In genomic region chr7:55952352-55952671, GRCh38 we compare ENCODE assay signal across 8 cellular contexts. TPM values are rescaled to one million over a fixed set of nuclear protein-coding genes. Genes with fewer than 3 reads are reported as not detected.
A peak's percentile ranks its signal among the peaks of the same experiment; 100 is the strongest.
DNase-seq lines count a peak whose midpoint lies in the region; ATAC-seq, FAIRE-seq and TF ChIP-seq lines count a peak whose summit lies in the region.
"Not testable (repeated sequence)": the region's sequence is repeated elsewhere in the genome, so short reads cannot be mapped to it uniquely, and the experiment has no call there.

No MANE protein-coding gene starts in this region.

- H3K27ac ChIP-seq in CD4-positive, alpha-beta memory T cell (ENCODE audit: low read depth, low read length) = peak overlapping the region; percentile 71
- H3K27ac ChIP-seq in Karpas-422 (ENCODE audit: low read length) = not testable (repeated sequence)
- H3K27ac ChIP-seq in HepG2 (ENCODE audit: extremely low read length, insufficient read depth, low read length) (peak overlapping the region; percentile 68), osteoblast (ENCODE audit: low read depth, low read length) (peak overlapping the region; percentile 86), temporal lobe (ENCODE audit: low read depth, low read length) (peak overlapping the region; percentile 45)

- TF ChIP-seq CTCF in WI38 (IDR thresholded peaks at IDR 0.05; ENCODE audit: low read depth, low read length); astrocyte of the spinal cord (IDR thresholded peaks at IDR 0.05; ENCODE audit: low read depth, low read length); HepG2 (CRISPR knock-in tag; IDR thresholded peaks at IDR 0.05); osteoblast (IDR thresholded peaks at IDR 0.05; ENCODE audit: extremely low read depth, low read depth, low read length): not testable (repeated sequence)

- in situ Hi-C loops in astrocyte of the spinal cord (cut with HindIII; ENCODE audit: low sequenced_read_pairs) = not testable (repeated sequence)
- in situ Hi-C loops in HepG2 (cut with HindIII; ENCODE audit: extremely low pct_ligation_motif_present, low pct_unique_long_range_greater_than_20kb) = loop anchor here (25.0 kb wide), 2 partner anchors 190 to 315 kb away; no protein-coding TSS in a partner anchor

- not testable (repeated sequence) for BruUV-seq in HepG2 (replicated peaks; lab: Mats Ljungman, UMichigan)

- not testable (repeated sequence) for H3K27me3 Mint-ChIP-seq in CD4-positive, alpha-beta memory T cell

- not testable (repeated sequence) for TF ChIP-seq POLR2A in HepG2 (IDR thresholded peaks at IDR 0.05; ENCODE audit: insufficient read depth in 1 of 2, low read depth in 2 of 2, low read length in 2 of 2)

- not testable (repeated sequence) for H3K27me3 ChIP-seq in CD4-positive, alpha-beta memory T cell (ENCODE audit: insufficient read depth, low read length); Karpas-422 (ENCODE audit: low read length); HepG2 (ENCODE audit: control insufficient read depth in 1 of 2, insufficient read depth in 2 of 2, low read length in 2 of 2); osteoblast (ENCODE audit: insufficient read depth, low read length)

- H3K4me3 Mint-ChIP-seq in CD4-positive, alpha-beta memory T cell = peak overlapping the region; percentile 92 to 97 (median 94)

- DNase-seq in CD4-positive, alpha-beta memory T cell; Karpas-422; astrocyte of the spinal cord (ENCODE audit: low read depth, low spot score); HepG2 (ENCODE audit: low spot score); osteoblast (ENCODE audit: insufficient read length, low spot score, missing footprints): not testable (repeated sequence)

- 28% methylated on average over 18 of the region's 19 CpGs for WGBS in HepG2 (ENCODE audit: low lambda C conversion rate)

- H3K79me2 ChIP-seq in Karpas-422 (ENCODE audit: low read length) (peaks cover 23% of the 10 kb centered on the region), HepG2 (ENCODE audit: insufficient read depth, low read length) (peaks cover 19% of the 10 kb centered on the region), osteoblast (ENCODE audit: insufficient read depth, low read length) (peaks cover 21% of the 10 kb centered on the region)

- peaks cover 12% of the 10 kb centered on the region for H3K4me1 ChIP-seq in CD4-positive, alpha-beta memory T cell (ENCODE audit: insufficient read depth, low read length)
- not testable (repeated sequence) for H3K4me1 ChIP-seq in Karpas-422 (ENCODE audit: low read length); osteoblast (ENCODE audit: insufficient read depth, low read length)
- H3K4me1 ChIP-seq in HepG2 (ENCODE audit: insufficient read depth, low read length) = peaks cover 39% of the 10 kb centered on the region

- POLR2A ChIA-PET in CD4-positive, alpha-beta memory T cell (lab: Charles Lee; ENCODE audit: partially characterized antibody); HepG2 (lab: Yijun Ruan, JAX): not testable (repeated sequence)

- FAIRE-seq in HepG2 (lab: Jason Lieb, UNC) = not testable (repeated sequence)

- TF ChIP-seq RAD21 in HepG2 (CRISPR knock-in tag; IDR thresholded peaks at IDR 0.05) = not testable (repeated sequence)

- H3K36me3 Mint-ChIP-seq in CD4-positive, alpha-beta memory T cell = peaks cover 10 to 22% of the 10 kb centered on the region in 2 donors

- intact Hi-C loops in CD4-positive, alpha-beta memory T cell (cut with micrococcal nuclease) = loop anchor here (5.0 kb wide), 1 partner anchor 380 kb away; the partner anchor contains the start of gene VOPP1
- intact Hi-C loops in HepG2 (cut with micrococcal nuclease; ENCODE audit: unreplicated experiment) = not testable (repeated sequence)

- H4K20me1 ChIP-seq in Karpas-422 (ENCODE audit: insufficient read depth, low read depth, low read length); HepG2 (ENCODE audit: insufficient read depth, low read length); osteoblast (ENCODE audit: insufficient read depth, low read length): not testable (repeated sequence)

- CTCF ChIA-PET in CD4-positive, alpha-beta memory T cell (lab: Charles Lee; ENCODE audit: partially characterized antibody); HepG2 (lab: Yijun Ruan, JAX; ENCODE audit: low intra/inter-chr PET ratio, low total read pairs): not testable (repeated sequence)

- H3K27ac Mint-ChIP-seq in CD4-positive, alpha-beta memory T cell = peak overlapping the region; percentile 87 to 99 (median 98)

- peak overlapping the region; percentile 77; the same call in 1 of the 2 replicates for H2AFZ ChIP-seq in Karpas-422 (ENCODE audit: low read length)
- H2AFZ ChIP-seq in HepG2 (ENCODE audit: low read length) = not testable (repeated sequence)
- peak overlapping the region; percentile 99 for H2AFZ ChIP-seq in osteoblast (ENCODE audit: low read length)

- H3K9ac ChIP-seq in Karpas-422 (ENCODE audit: low read length) = peak overlapping the region; percentile 99
- H3K9ac ChIP-seq in HepG2 (ENCODE audit: insufficient read depth, low read depth, low read length) = peak overlapping the region; percentile 86

- peak overlapping the region; percentile 88 to 96 for H3K4me3 ChIP-seq in CD4-positive, alpha-beta memory T cell (ENCODE audit: low read length in 2 of 2)
- H3K4me3 ChIP-seq in Karpas-422 (ENCODE audit: low read length) (peak overlapping the region; percentile 100), WI38 (ENCODE audit: low read depth, low read length) (peak overlapping the region; percentile 95), astrocyte of the spinal cord (ENCODE audit: low read depth, low read length) (peak overlapping the region; percentile 76), HepG2 (replicated peaks in 1 of 3; ENCODE audit: insufficient read depth in 1 of 3, low read depth in 2 of 3, low read length in 3 of 3) (peak overlapping the region; percentile 79 to 99 (median 84)), osteoblast (ENCODE audit: insufficient read depth, low read length) (peak overlapping the region; percentile 99)

- not testable (repeated sequence) for H3K9me3 Mint-ChIP-seq in CD4-positive, alpha-beta memory T cell

- not testable (repeated sequence) for H3K9me2 ChIP-seq in Karpas-422 (replicated peaks; ENCODE audit: insufficient read depth, low read length)

- H3K4me1 Mint-ChIP-seq in CD4-positive, alpha-beta memory T cell = peaks cover 12 to 34% (median 18%) of the 10 kb centered on the region in 4 donors

- H3K4me2 ChIP-seq in Karpas-422 (ENCODE audit: low read depth, low read length, poor library complexity, severe bottlenecking) (peak overlapping the region; percentile 98), HepG2 (ENCODE audit: low read depth, low read length) (peak overlapping the region; percentile 66), osteoblast (ENCODE audit: insufficient read depth, low read length) (peak overlapping the region; percentile 97)

- not testable (repeated sequence) for H3K9me3 ChIP-seq in CD4-positive, alpha-beta memory T cell (ENCODE audit: control insufficient read depth in 1 of 2, low read length in 2 of 2); Karpas-422 (ENCODE audit: low read length); HepG2 (ENCODE audit: low read length); osteoblast (ENCODE audit: low read depth, low read length)

- peak; percentile 44 for ATAC-seq in esophagus mucosa
- not testable (repeated sequence) for ATAC-seq in HepG2

- not testable (repeated sequence) for TF ChIP-seq EP300 in HepG2 (IDR thresholded peaks at IDR 0.05; ENCODE audit: low read depth in 2 of 2, low read length in 2 of 2); HepG2 (CRISPR knock-in tag; IDR thresholded peaks at IDR 0.05; ENCODE audit: borderline replicate concordance)

- not testable (repeated sequence) for H3K36me3 ChIP-seq in CD4-positive, alpha-beta memory T cell (ENCODE audit: insufficient read depth, low read length); Karpas-422 (ENCODE audit: insufficient read depth, low read length)
- H3K36me3 ChIP-seq in HepG2 (replicated peaks in 1 of 2; ENCODE audit: control insufficient read depth in 1 of 2, insufficient read depth in 2 of 2, low read length in 2 of 2) (peaks cover 1 to 17% of the 10 kb centered on the region in 2 experiments; a peak in 2 of 5 replicates), osteoblast (ENCODE audit: insufficient read depth, low read length) (peaks cover 11% of the 10 kb centered on the region)

RNA-seq across cellular contexts. Expression of gene MRPS17, which starts 0.6 kb away (rescaled TPM):
- total RNA-seq in CD4-positive, alpha-beta memory T cell = 10 to 100 TPM; 11.5 to 13.2 TPM
- polyA plus RNA-seq in CD4-positive, alpha-beta memory T cell = 10 to 100 TPM; 15.1 to 17.8 TPM
- total RNA-seq in Karpas-422 (2014; rRNA removed; shearing (Covaris generic); ENCODE audit: low replicate concordance) = 11.5 and 14.1 TPM in 2 replicates
- total RNA-seq in esophagus mucosa = 14.7 TPM
- total RNA-seq in HepG2 (2016; rRNA removed; fragmentation: Illumina TruSeq; extraction: Trizol) = 31.3 and 39.2 TPM in 2 replicates
- total RNA-seq in HepG2 (2016; cell fraction: cytosol; rRNA removed; fragmentation: Illumina TruSeq; extraction: Trizol; ENCODE audit: low read depth) = 10.5 and 11.1 TPM in 2 replicates
- total RNA-seq in HepG2 (2016; cell fraction: insoluble cytoplasmic fraction; rRNA removed; fragmentation: Illumina TruSeq; extraction: Trizol) = 30.6 and 41.4 TPM in 2 replicates
- 19.3 and 19.5 TPM in 2 replicates for total RNA-seq in HepG2 (2016; cell fraction: membrane; rRNA removed; fragmentation: Illumina TruSeq; extraction: Trizol)
- total RNA-seq in HepG2 (2016; cell fraction: nucleus; rRNA removed; fragmentation: Illumina TruSeq; extraction: Trizol) = 9.2 TPM in 2 replicates
- 14.9 and 15.9 TPM in 2 replicates for polyA plus RNA-seq in HepG2 (2011; rRNA removed)
- 10.3 and 14.3 TPM in 2 replicates for polyA plus RNA-seq in HepG2 (2011; cell fraction: cytosol; rRNA removed)
- 2.6 and 4.4 TPM in 2 replicates for polyA plus RNA-seq in HepG2 (2011; cell fraction: nucleus; rRNA removed)
- 18.6 and 25.6 TPM in 2 replicates for polyA plus RNA-seq in HepG2 (2012)
- polyA plus RNA-seq in HepG2 (2016; cell fraction: cytosol; fragmentation: Illumina TruSeq; extraction: Trizol; ENCODE audit: low read depth) = 9.2 and 11.7 TPM in 2 replicates
- polyA plus RNA-seq in HepG2 (2016; cell fraction: insoluble cytoplasmic fraction; fragmentation: Illumina TruSeq; extraction: Trizol; ENCODE audit: low read depth) = 43.2 and 44.3 TPM in 2 replicates
- polyA plus RNA-seq in HepG2 (2016; cell fraction: membrane; fragmentation: Illumina TruSeq; extraction: Trizol; ENCODE audit: low read depth) = 13.4 and 13.9 TPM in 2 replicates
- polyA plus RNA-seq in HepG2 (2016; cell fraction: nucleus; fragmentation: Illumina TruSeq; extraction: Trizol; ENCODE audit: insufficient read depth, low read depth) = 16.1 and 20.8 TPM in 2 replicates
- 5.6 and 10.3 TPM in 2 replicates for polyA minus RNA-seq in HepG2 (2011; rRNA and poly(A)+ RNA removed; ENCODE audit: low replicate concordance)
- polyA minus RNA-seq in HepG2 (2011; cell fraction: cytosol; rRNA and poly(A)+ RNA removed) = 3.0 and 5.9 TPM in 2 replicates
- polyA minus RNA-seq in HepG2 (2011; cell fraction: nucleus; rRNA and poly(A)+ RNA removed) = 7.0 and 7.6 TPM in 2 replicates
- 13.0 and 13.4 TPM in 2 replicates for total RNA-seq in osteoblast
- total RNA-seq in temporal lobe = 13.8 TPM

RNA-seq across cellular contexts. Expression of gene NIPSNAP2, which starts 12.1 kb away (rescaled TPM):
- total RNA-seq in CD4-positive, alpha-beta memory T cell = 10 to 100 TPM; 29.0 to 33.3 TPM
- 10 to 100 TPM; 43.0 to 94.3 TPM for polyA plus RNA-seq in CD4-positive, alpha-beta memory T cell
- total RNA-seq in Karpas-422 (2014; rRNA removed; shearing (Covaris generic); ENCODE audit: low replicate concordance) = 25.9 and 48.6 TPM in 2 replicates
- total RNA-seq in esophagus mucosa (30.9 TPM), HepG2 (2016; rRNA removed; fragmentation: Illumina TruSeq; extraction: Trizol) (40.3 and 56.5 TPM in 2 replicates), osteoblast (51.0 and 56.9 TPM in 2 replicates), temporal lobe (42.8 TPM)
- total RNA-seq in HepG2 (2016; cell fraction: cytosol; rRNA removed; fragmentation: Illumina TruSeq; extraction: Trizol; ENCODE audit: low read depth) = 15.2 and 16.2 TPM in 2 replicates
- total RNA-seq in HepG2 (2016; cell fraction: insoluble cytoplasmic fraction; rRNA removed; fragmentation: Illumina TruSeq; extraction: Trizol) = 40.6 and 57.0 TPM in 2 replicates
- total RNA-seq in HepG2 (2016; cell fraction: membrane; rRNA removed; fragmentation: Illumina TruSeq; extraction: Trizol) = 30.0 and 33.8 TPM in 2 replicates
- total RNA-seq in HepG2 (2016; cell fraction: nucleus; rRNA removed; fragmentation: Illumina TruSeq; extraction: Trizol) = 23.7 and 23.8 TPM in 2 replicates
- 47.2 and 61.5 TPM in 2 replicates for polyA plus RNA-seq in HepG2 (2011; rRNA removed)
- 25.7 and 43.6 TPM in 2 replicates for polyA plus RNA-seq in HepG2 (2011; cell fraction: cytosol; rRNA removed)
- 19.8 and 23.4 TPM in 2 replicates for polyA plus RNA-seq in HepG2 (2011; cell fraction: nucleus; rRNA removed)
- 40.5 and 41.2 TPM in 2 replicates for polyA plus RNA-seq in HepG2 (2012)
- 16.8 and 19.0 TPM in 2 replicates for polyA plus RNA-seq in HepG2 (2016; cell fraction: cytosol; fragmentation: Illumina TruSeq; extraction: Trizol; ENCODE audit: low read depth)
- 75.2 and 89.9 TPM in 2 replicates for polyA plus RNA-seq in HepG2 (2016; cell fraction: insoluble cytoplasmic fraction; fragmentation: Illumina TruSeq; extraction: Trizol; ENCODE audit: low read depth)
- polyA plus RNA-seq in HepG2 (2016; cell fraction: membrane; fragmentation: Illumina TruSeq; extraction: Trizol; ENCODE audit: low read depth) = 27.3 and 27.5 TPM in 2 replicates
- 33.3 and 36.9 TPM in 2 replicates for polyA plus RNA-seq in HepG2 (2016; cell fraction: nucleus; fragmentation: Illumina TruSeq; extraction: Trizol; ENCODE audit: insufficient read depth, low read depth)
- 19.6 and 21.9 TPM in 2 replicates for polyA minus RNA-seq in HepG2 (2011; rRNA and poly(A)+ RNA removed; ENCODE audit: low replicate concordance)
- polyA minus RNA-seq in HepG2 (2011; cell fraction: cytosol; rRNA and poly(A)+ RNA removed) = 28.3 and 28.4 TPM in 2 replicates
- polyA minus RNA-seq in HepG2 (2011; cell fraction: nucleus; rRNA and poly(A)+ RNA removed) = 49.2 and 60.8 TPM in 2 replicates
